In the genomic region with DNA sequence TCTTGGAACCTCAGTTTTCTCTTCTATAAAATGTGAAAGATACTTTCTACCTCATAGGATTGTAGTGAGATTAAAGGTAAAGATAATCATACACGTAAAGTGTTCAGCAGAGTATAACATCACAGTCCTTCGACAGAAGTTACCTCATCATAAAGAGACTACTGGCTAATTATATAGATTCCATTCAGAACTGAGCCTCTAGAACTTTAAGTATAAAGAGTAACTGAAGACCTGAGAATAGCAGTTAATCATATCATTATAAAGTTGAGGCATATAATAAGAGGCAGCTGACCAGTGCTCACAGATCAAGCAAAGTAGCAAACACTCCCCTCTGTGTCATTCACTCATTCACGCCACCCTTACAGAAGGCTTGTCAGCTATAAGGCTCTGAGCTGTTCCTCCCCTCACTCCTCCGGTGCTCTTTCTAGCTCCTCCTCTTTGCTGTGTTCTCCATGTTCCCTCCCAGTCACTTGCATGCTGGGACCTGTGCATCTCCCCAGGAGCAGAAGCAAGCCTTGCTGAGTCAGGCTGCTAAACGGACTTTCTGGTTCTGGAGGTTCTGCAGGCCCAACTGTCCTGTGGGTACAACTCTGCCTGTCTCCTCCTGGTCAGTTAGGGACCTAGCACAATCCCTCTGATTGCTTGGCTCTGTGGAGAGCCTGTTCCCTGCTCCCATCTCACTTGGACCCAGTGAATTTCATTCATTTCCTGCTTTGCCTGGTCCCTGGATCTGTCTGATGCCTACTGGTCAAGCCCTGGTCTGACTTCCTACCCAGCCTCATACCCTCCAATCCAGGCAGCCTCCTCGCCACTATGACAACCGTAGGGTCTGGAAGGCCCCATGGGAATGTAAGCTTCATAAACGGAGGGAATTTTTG, we compare ENCODE assay signal across 10 cellular contexts. TPM values are rescaled to one million over a fixed set of nuclear protein-coding genes. Genes with fewer than 3 reads are reported as not detected.
DNase-seq lines count a peak whose midpoint lies in the region; ATAC-seq and TF ChIP-seq lines count a peak whose summit lies in the region.
"Had no signal": no experiment of that assay in that cellular context is flagged by ENCODE, and none has a peak within 500 bp of the region (broad histone marks: within the 10 kb centered on the region; RNA-seq: fewer than 3 reads in every experiment).

No MANE protein-coding gene starts in this region.

- TF ChIP-seq CTCF in left ventricle myocardium inferior (IDR thresholded peaks at IDR 0.05; ENCODE audit: borderline replicate concordance), result no peak

- H3K27ac ChIP-seq in left ventricle myocardium inferior (replicated peaks), result no peak overlapping the region
- H3K27ac ChIP-seq: C4-2B, parathyroid adenoma had no signal

- no peak for DNase-seq in left ventricle myocardium inferior
- DNase-seq in Right ventricle myocardium inferior (ENCODE audit: missing footprints), result no peak
- peak; percentile 70 for DNase-seq in activated T-cell treated with anti-CD3 and anti-CD28 coated beads, Interleukin-2, amount 50 U/mL, for 24 hours
- DNase-seq in stimulated activated CD4-positive, alpha-beta T cell treated with anti-CD3 and anti-CD28 coated beads, Interleukin-15, amount 100 ng/mL, for 24 hours, result peak; percentile 63
- DNase-seq in foreskin melanocyte, result no peak
- DNase-seq in HEK293T (ENCODE audit: extremely low spot score), result no peak
- no peak for DNase-seq in effector CD8-positive, alpha-beta T cell (lab: John Stamatoyannopoulos, UW)

- ATAC-seq in Right ventricle myocardium inferior (no peak), HG03439 (IDR thresholded peaks at IDR 0.05; ENCODE audit: unreplicated experiment) (peak; percentile 53)

- no peaks in the 10 kb centered on the region for H3K9me3 ChIP-seq in left ventricle myocardium inferior (replicated peaks)

- no peaks in the 10 kb centered on the region for H3K27me3 Mint-ChIP-seq in activated T-cell treated with anti-CD3 and anti-CD28 coated beads, Interleukin-2, amount 50 U/mL, for 24 hours

- peak overlapping the region; percentile 98 for H3K27ac Mint-ChIP-seq in activated T-cell treated with anti-CD3 and anti-CD28 coated beads, Interleukin-2, amount 50 U/mL, for 24 hours

- no peaks in the 10 kb centered on the region for H3K9me3 Mint-ChIP-seq in activated T-cell treated with anti-CD3 and anti-CD28 coated beads, Interleukin-2, amount 50 U/mL, for 24 hours

- no peaks in the 10 kb centered on the region for H3K36me3 Mint-ChIP-seq in activated T-cell treated with anti-CD3 and anti-CD28 coated beads, Interleukin-2, amount 50 U/mL, for 24 hours (ENCODE audit: low read depth)

- POLR2A ChIA-PET in HEK293T (lab: Yijun Ruan, JAX), result no interaction called here

- peak overlapping the region; percentile 79 for H3K4me3 Mint-ChIP-seq in activated T-cell treated with anti-CD3 and anti-CD28 coated beads, Interleukin-2, amount 50 U/mL, for 24 hours

- peaks cover 3% of the 10 kb centered on the region for H3K4me1 ChIP-seq in left ventricle myocardium inferior
- H3K4me1 ChIP-seq: parathyroid adenoma had no signal

- peaks cover 15% of the 10 kb centered on the region for H3K27me3 ChIP-seq in left ventricle myocardium inferior (ENCODE audit: low read depth)

- H3K36me3 ChIP-seq in left ventricle myocardium inferior, result no peaks in the 10 kb centered on the region

- peak overlapping the region; percentile 11 for H3K4me3 ChIP-seq in left ventricle myocardium inferior

- H3K4me1 Mint-ChIP-seq in activated T-cell treated with anti-CD3 and anti-CD28 coated beads, Interleukin-2, amount 50 U/mL, for 24 hours (ENCODE audit: low read depth), result peaks cover 47% of the 10 kb centered on the region

- CTCF ChIA-PET in HEK293T (lab: Yijun Ruan, JAX), result no interaction called here

- intact Hi-C loops in left ventricle myocardium inferior (cut with micrococcal nuclease), result no loop called here
- intact Hi-C loops in Right ventricle myocardium inferior (cut with DNase I), result no loop called here

TF ChIP-seq in HEK293T, 16 proteins besides CTCF, POLR2A, EP300 and RAD21:
- no peak for TF ChIP-seq FOXK2 (IDR thresholded peaks at IDR 0.05)
- TF ChIP-seq ELF4 (IDR thresholded peaks at IDR 0.05), result no peak
- no peak for TF ChIP-seq HDGF (IDR thresholded peaks at IDR 0.05; ENCODE audit: borderline replicate concordance)
- TF ChIP-seq BHLHE40 (IDR thresholded peaks at IDR 0.05; ENCODE audit: borderline replicate concordance), result no peak
- TF ChIP-seq PKNOX1 (IDR thresholded peaks at IDR 0.05), result no peak
- no peak for TF ChIP-seq L3MBTL2 (conservative IDR thresholded peaks at IDR 0.05)
- no peak for TF ChIP-seq ZNF384 (IDR thresholded peaks at IDR 0.05)
- TF ChIP-seq CTBP1 (IDR thresholded peaks at IDR 0.05; ENCODE audit: borderline replicate concordance), result no peak
- no peak for TF ChIP-seq NFRKB (IDR thresholded peaks at IDR 0.05)
TF ChIP-seq in HEK293T: peak in this region for 0.

RNA-seq across cellular contexts. Expression of gene LY9, which starts 28.3 kb away (rescaled TPM):
- total RNA-seq in left ventricle myocardium inferior (not detected), Right ventricle myocardium inferior (not detected)

RNA-seq across cellular contexts. Expression of gene SLAMF7, which starts 28.6 kb away (rescaled TPM):
- total RNA-seq in left ventricle myocardium inferior (0.36 TPM), Right ventricle myocardium inferior (0.46 TPM)

RNA-seq across cellular contexts. Expression of gene CD48, which starts 56.0 kb away (rescaled TPM):
- total RNA-seq in left ventricle myocardium inferior, result 1.3 TPM
- total RNA-seq in Right ventricle myocardium inferior, result 2.0 TPM

Comparison
In these comparisons a context has a peak if more than half of its experiments do, and no peak if none do; other contexts are left out.
1. DNase-seq: peak in activated T-cell treated with anti-CD3 and anti-CD28 coated beads, Interleukin-2, amount 50 U/mL, for 24 hours (single experiment) and stimulated activated CD4-positive, alpha-beta T cell treated with anti-CD3 and anti-CD28 coated beads, Interleukin-15, amount 100 ng/mL, for 24 hours (single experiment); none in left ventricle myocardium inferior (single experiment), Right ventricle myocardium inferior (single experiment), foreskin melanocyte (single experiment), HEK293T (single experiment) and effector CD8-positive, alpha-beta T cell (single experiment).